In genomic region chr5:177433658-177434217, GRCh38 we compare ENCODE assay signal across 18 cellular contexts. TPM values are rescaled to one million over a fixed set of nuclear protein-coding genes. Genes with fewer than 3 reads are reported as not detected.
A peak's percentile ranks its signal among the peaks of the same experiment; 100 is the strongest.
DNase-seq lines count a peak whose midpoint lies in the region; ATAC-seq lines count a peak whose summit lies in the region.
"Had no signal": no experiment of that assay in that cellular context is flagged by ENCODE, and none has a peak within 500 bp of the region (broad histone marks: within the 10 kb centered on the region; RNA-seq: fewer than 3 reads in every experiment).

No MANE protein-coding gene starts in this region.

- H3K4me3 ChIP-seq in BLaER1: no peak overlapping the region; the same call in 1 of the 2 replicates
- no peak overlapping the region for H3K4me3 ChIP-seq in CD4-positive, CD25-positive, alpha-beta regulatory T cell (ENCODE audit: low read depth, low read length)
- H3K4me3 ChIP-seq: mucosa of descending colon, ovary, tibial nerve had no signal

- H3K4me1 Mint-ChIP-seq in CD4-positive, CD25-positive, alpha-beta regulatory T cell: peaks cover 0 to 89% (median 40%) of the 10 kb centered on the region in 4 donors
- H3K4me1 Mint-ChIP-seq in activated CD4-positive, alpha-beta memory T cell treated with anti-CD3 and anti-CD28 coated beads for 36 hours (ENCODE audit: low read depth): peaks cover 81% of the 10 kb centered on the region
- peaks cover 73 to 79% of the 10 kb centered on the region in 2 donors for H3K4me1 Mint-ChIP-seq in immature natural killer cell

- no peaks in the 10 kb centered on the region for H3K27me3 ChIP-seq in BLaER1
- no peaks in the 10 kb centered on the region for H3K27me3 ChIP-seq in CD4-positive, CD25-positive, alpha-beta regulatory T cell (ENCODE audit: control insufficient read depth, insufficient read depth, low read length)
- H3K27me3 ChIP-seq: ovary, tibial nerve had no signal

- no peak for ATAC-seq in CD4-positive, CD25-positive, alpha-beta regulatory T cell (ENCODE audit: low read depth in 2 of 2)
- ATAC-seq in HG02642 (IDR thresholded peaks at IDR 0.05; ENCODE audit: poor library complexity, unreplicated experiment): no peak
- ATAC-seq: left colon, mucosa of descending colon had no signal

- intact Hi-C loops in activated CD4-positive, alpha-beta memory T cell treated with anti-CD3 and anti-CD28 coated beads for 36 hours (cut with micrococcal nuclease): loop anchor here (1.0 kb wide), 2 partner anchors 7 to 11 kb away; partner anchors contain the start of gene GRK6

- POLR2A ChIA-PET in activated CD4-positive, alpha-beta memory T cell treated with anti-CD3 and anti-CD28 coated beads for 36 hours (lab: Charles Lee): interaction anchor here (1.2 to 10.6 kb wide), 5 partner anchors 10 to 45 kb away, joined by 3 to 319 read pairs (median 7); partner anchors contain the start of gene PRR7

- H3K27ac ChIP-seq in BLaER1: peak overlapping the region; percentile 99
- H3K27ac ChIP-seq in CD4-positive, CD25-positive, alpha-beta regulatory T cell (ENCODE audit: insufficient read depth, low read length, poor library complexity, severe bottlenecking): peak overlapping the region; percentile 94
- H3K27ac ChIP-seq: ovary had no signal

- CTCF ChIA-PET in activated CD4-positive, alpha-beta memory T cell treated with anti-CD3 and anti-CD28 coated beads for 36 hours (lab: Charles Lee): interaction anchor here (0.6 to 15.3 kb wide), 8 partner anchors 10 to 124 kb away, joined by 3 to 220 read pairs (median 26); partner anchors contain the start of genes PFN3 and PRR7

- peak overlapping the region; percentile 98 for H3K4me2 ChIP-seq in BLaER1

- H3K9me3 ChIP-seq in BLaER1: no peaks in the 10 kb centered on the region
- H3K9me3 ChIP-seq in CD4-positive, CD25-positive, alpha-beta regulatory T cell (ENCODE audit: control insufficient read depth in 2 of 2, low read length in 2 of 2): no peaks in the 10 kb centered on the region
- H3K9me3 ChIP-seq: mucosa of descending colon, ovary, tibial nerve had no signal

- H3K9me3 Mint-ChIP-seq in CD4-positive, CD25-positive, alpha-beta regulatory T cell: no peaks in the 10 kb centered on the region
- H3K9me3 Mint-ChIP-seq in activated CD4-positive, alpha-beta memory T cell treated with anti-CD3 and anti-CD28 coated beads for 36 hours: no peaks in the 10 kb centered on the region
- no peaks in the 10 kb centered on the region for H3K9me3 Mint-ChIP-seq in immature natural killer cell

- H4K20me1 ChIP-seq in BLaER1: peaks cover 3% of the 10 kb centered on the region

- peaks cover 28% of the 10 kb centered on the region for H3K36me3 Mint-ChIP-seq in CD4-positive, CD25-positive, alpha-beta regulatory T cell
- H3K36me3 Mint-ChIP-seq in activated CD4-positive, alpha-beta memory T cell treated with anti-CD3 and anti-CD28 coated beads for 36 hours: peaks cover 72% of the 10 kb centered on the region
- H3K36me3 Mint-ChIP-seq in immature natural killer cell: peaks cover 9 to 38% (median 13%) of the 10 kb centered on the region in 3 donors

- DNase-seq in CD4-positive, CD25-positive, alpha-beta regulatory T cell: no peak
- no peak for DNase-seq in activated CD4-positive, alpha-beta memory T cell treated with anti-CD3 and anti-CD28 coated beads for 36 hours
- DNase-seq in immature natural killer cell (no peak), A172 (ENCODE audit: low spot score) (no peak), DMS114 treated with DMSO at 0.1 percent for 48 hours (lab: John Stamatoyannopoulos, UW; ENCODE audit: unreplicated experiment) (no peak)
- DNase-seq: cerebellar nuclear complex, left colon, NCI-H1417 treated with DMSO at 0.1 percent for 48 hours, NCI-H226, ovary, SHP77 had no signal

- peak overlapping the region; percentile 99 for H3K9ac ChIP-seq in BLaER1

- peaks cover 66% of the 10 kb centered on the region for H3K36me3 ChIP-seq in BLaER1
- H3K36me3 ChIP-seq in CD4-positive, CD25-positive, alpha-beta regulatory T cell (ENCODE audit: control insufficient read depth, insufficient read depth, low read length): peaks cover 69% of the 10 kb centered on the region
- H3K36me3 ChIP-seq: ovary had no signal

- peak overlapping the region in 1 of 3 donors; percentile 15 for H3K27ac Mint-ChIP-seq in CD4-positive, CD25-positive, alpha-beta regulatory T cell
- H3K27ac Mint-ChIP-seq in activated CD4-positive, alpha-beta memory T cell treated with anti-CD3 and anti-CD28 coated beads for 36 hours: peak overlapping the region; percentile 97
- H3K27ac Mint-ChIP-seq in immature natural killer cell: peak overlapping the region; percentile 71 to 90 (median 81)

- H3K4me3 Mint-ChIP-seq in CD4-positive, CD25-positive, alpha-beta regulatory T cell: peak overlapping the region in 3 of 4 donors; percentile 27 to 88 (median 52)
- H3K4me3 Mint-ChIP-seq in activated CD4-positive, alpha-beta memory T cell treated with anti-CD3 and anti-CD28 coated beads for 36 hours: no peak overlapping the region
- H3K4me3 Mint-ChIP-seq in immature natural killer cell: peak overlapping the region in 4 of 5 donors; percentile 33 to 73 (median 44)

- peaks cover 60% of the 10 kb centered on the region for H3K4me1 ChIP-seq in BLaER1
- peaks cover 92% of the 10 kb centered on the region for H3K4me1 ChIP-seq in CD4-positive, CD25-positive, alpha-beta regulatory T cell (ENCODE audit: control insufficient read depth, insufficient read depth, low read length, poor library complexity, severe bottlenecking)

- H3K27me3 Mint-ChIP-seq in CD4-positive, CD25-positive, alpha-beta regulatory T cell: no peaks in the 10 kb centered on the region
- no peaks in the 10 kb centered on the region for H3K27me3 Mint-ChIP-seq in activated CD4-positive, alpha-beta memory T cell treated with anti-CD3 and anti-CD28 coated beads for 36 hours
- H3K27me3 Mint-ChIP-seq in immature natural killer cell (ENCODE audit: low read depth in 3 of 3): peaks cover 9 to 16% (median 10%) of the 10 kb centered on the region in 3 donors

RNA-seq across cellular contexts. Expression of gene GRK6, which starts 7.3 kb away (rescaled TPM):
- 228 TPM for total RNA-seq in CD4-positive, CD25-positive, alpha-beta regulatory T cell
- polyA plus RNA-seq in CD4-positive, CD25-positive, alpha-beta regulatory T cell: 100 to 1,000 TPM in 2 of 4 donors, 10 to 100 TPM in 2; 79.2 to 127 (median 96.0) TPM
- 100 to 1,000 TPM; 177 to 178 TPM for total RNA-seq in activated CD4-positive, alpha-beta memory T cell treated with anti-CD3 and anti-CD28 coated beads for 36 hours
- polyA plus RNA-seq in immature natural killer cell: 100 to 1,000 TPM; 102 to 129 (median 103) TPM
- total RNA-seq in A172 (2014; rRNA removed; shearing (Covaris generic)): 59.3 and 67.6 TPM in 2 replicates

RNA-seq across cellular contexts. Expression of gene PRR7, which starts 12.9 kb away (rescaled TPM):
- 21.8 TPM for total RNA-seq in CD4-positive, CD25-positive, alpha-beta regulatory T cell
- polyA plus RNA-seq in CD4-positive, CD25-positive, alpha-beta regulatory T cell: 10 to 100 TPM; 10.2 to 17.0 (median 11.7) TPM
- 10 to 100 TPM; 13.3 to 13.6 TPM for total RNA-seq in activated CD4-positive, alpha-beta memory T cell treated with anti-CD3 and anti-CD28 coated beads for 36 hours
- polyA plus RNA-seq in immature natural killer cell: 10 to 100 TPM in 2 of 3 donors, 1 to 10 TPM in 1; 9.6 to 25.4 (median 17.5) TPM
- total RNA-seq in A172 (2014; rRNA removed; shearing (Covaris generic)): 58.8 and 72.4 TPM in 2 replicates

RNA-seq across cellular contexts. Expression of gene F12, which starts 24.4 kb away (rescaled TPM):
- 0.35 TPM for total RNA-seq in CD4-positive, CD25-positive, alpha-beta regulatory T cell
- under 1 TPM in 3 of 4 donors, not detected in 1; 0.16 to 0.94 (median 0.20) TPM for polyA plus RNA-seq in CD4-positive, CD25-positive, alpha-beta regulatory T cell
- total RNA-seq in activated CD4-positive, alpha-beta memory T cell treated with anti-CD3 and anti-CD28 coated beads for 36 hours: 1 to 10 TPM; 5.1 to 5.9 TPM
- 1 to 10 TPM in 2 of 3 donors, not detected in 1; 1.3 to 2.3 TPM for polyA plus RNA-seq in immature natural killer cell
- 5.6 and 11.3 TPM in 2 replicates for total RNA-seq in A172 (2014; rRNA removed; shearing (Covaris generic))
- polyA plus RNA-seq: ovary had no signal

RNA-seq across cellular contexts. Expression of gene PFN3, which starts 33.3 kb away (rescaled TPM):
- not detected for total RNA-seq in CD4-positive, CD25-positive, alpha-beta regulatory T cell
- polyA plus RNA-seq in CD4-positive, CD25-positive, alpha-beta regulatory T cell: not detected
- total RNA-seq in activated CD4-positive, alpha-beta memory T cell treated with anti-CD3 and anti-CD28 coated beads for 36 hours: not detected
- polyA plus RNA-seq in immature natural killer cell: not detected
- total RNA-seq in A172 (2014; rRNA removed; shearing (Covaris generic)): not detected in 2 replicates
- total RNA-seq: fibroblast of villous mesenchyme; left colon; mucosa of descending colon; ovary; T-helper 2 cell treated with Interferon-gamma antibody and Interleukin-4, amounts not matched to agents 100 ng/mL and 5 ng/mL, for 36 hours; tibial nerve had no signal
- polyA plus RNA-seq: BJ, ovary had no signal

RNA-seq across cellular contexts. Expression of gene DBN1, which starts 39.7 kb away (rescaled TPM):
- 2.3 TPM for total RNA-seq in CD4-positive, CD25-positive, alpha-beta regulatory T cell
- under 1 TPM in 1 of 4 donors, not detected in 3; 0.13 TPM for polyA plus RNA-seq in CD4-positive, CD25-positive, alpha-beta regulatory T cell
- 10 to 100 TPM; 12.1 to 15.9 TPM for total RNA-seq in activated CD4-positive, alpha-beta memory T cell treated with anti-CD3 and anti-CD28 coated beads for 36 hours
- polyA plus RNA-seq in immature natural killer cell: 1 to 10 TPM in 2 of 3 donors, under 1 TPM in 1; 0.93 to 4.2 (median 2.8) TPM
- 343 and 354 TPM in 2 replicates for total RNA-seq in A172 (2014; rRNA removed; shearing (Covaris generic))
